In genomic region chr6:16429669-16430068, GRCh38 we compare ENCODE assay signal across 33 cellular contexts.
"Had no signal": no experiment of that assay in that cellular context is flagged by ENCODE, and none has a peak within 500 bp of the region (broad histone marks: within the 10 kb centered on the region; RNA-seq: fewer than 3 reads in every experiment).

No MANE protein-coding gene starts in this region.

- DNase-seq: activated B cell treated with CpG ODN at 0.5 μM for 24 hours; activated CD4-positive, alpha-beta memory T cell treated with anti-CD3 and anti-CD28 coated beads, Interleukin-2, amount 10 ng/mL, durations not matched to agents 7 days and 5 days; activated CD4-positive, alpha-beta T cell treated with anti-CD3 and anti-CD28 coated beads for 48 hours; activated CD4-positive, alpha-beta T cell treated with anti-CD3 and anti-CD28 coated beads, Interleukin-2, amount 10 ng/mL, durations not matched to agents 7 days and 5 days; activated CD4-positive, alpha-beta T cell treated with anti-CD3 and anti-CD28 coated beads, Interleukin-2, amount 50 U/mL, for 48 hours; activated CD4-positive, CD25-positive, alpha-beta regulatory T cell treated with anti-CD3 and anti-CD28 coated beads, Interleukin-2, amount 50 U/mL, for 72 hours; activated CD8-positive, alpha-beta memory T cell treated with anti-CD3 and anti-CD28 coated beads for 24 hours; activated CD8-positive, alpha-beta memory T cell treated with anti-CD3 and anti-CD28 coated beads, Interleukin-2, amount 10 ng/mL, durations not matched to agents 7 days and 5 days; activated CD8-positive, alpha-beta memory T cell treated with anti-CD3 and anti-CD28 coated beads, Interleukin-2, amount 50 U/mL, for 48 hours; activated CD8-positive, alpha-beta T cell treated with anti-CD3 and anti-CD28 coated beads, Interleukin-2, amount 10 ng/mL, durations not matched to agents 7 days and 5 days; activated effector memory CD4-positive, alpha-beta T cell treated with anti-CD3 and anti-CD28 coated beads, Interleukin-2, amount 50 U/mL, for 16 hours; activated gamma-delta T cell treated with Interleukin-2 at 50 U/mL for 16 hours; activated naive CD4-positive, alpha-beta T cell; activated naive CD4-positive, alpha-beta T cell treated with anti-CD3 and anti-CD28 coated beads for 36 hours; activated naive CD4-positive, alpha-beta T cell treated with anti-CD3 and anti-CD28 coated beads, Interleukin-2, amount 50 U/mL, for 16 hours; activated naive CD8-positive, alpha-beta T cell treated with anti-CD3 and anti-CD28 coated beads for 36 hours; activated T-cell treated with anti-CD3 and anti-CD28 coated beads, Interleukin-2, amount 50 U/mL, for 24 hours; activated T-cell treated with anti-CD3 and anti-CD28 coated beads, Interleukin-2, amount 50 U/mL, for 48 hours; adrenal gland; amniotic stem cell; aorta; body of pancreas; brain microvascular endothelial cell; central memory CD4-positive, alpha-beta T cell; cerebellar nuclear complex; T-helper 1 cell; T-helper 2 cell; T-helper 9 cell had no signal

- H3K4me3 Mint-ChIP-seq: activated B cell treated with CpG ODN at 0.5 μM for 24 hours; activated CD4-positive, alpha-beta memory T cell treated with anti-CD3 and anti-CD28 coated beads, Interleukin-2, amount 10 ng/mL, durations not matched to agents 7 days and 5 days; activated CD4-positive, alpha-beta T cell treated with anti-CD3 and anti-CD28 coated beads, Interleukin-2, amount 10 ng/mL, durations not matched to agents 7 days and 5 days; activated CD8-positive, alpha-beta memory T cell treated with anti-CD3 and anti-CD28 coated beads, Interleukin-2, amount 10 ng/mL, durations not matched to agents 7 days and 5 days; activated CD8-positive, alpha-beta T cell treated with anti-CD3 and anti-CD28 coated beads, Interleukin-2, amount 10 ng/mL, durations not matched to agents 7 days and 5 days; activated naive CD4-positive, alpha-beta T cell treated with anti-CD3 and anti-CD28 coated beads for 36 hours; activated naive CD8-positive, alpha-beta T cell treated with anti-CD3 and anti-CD28 coated beads for 36 hours; activated T-cell treated with anti-CD3 and anti-CD28 coated beads, Interleukin-2, amount 50 U/mL, for 24 hours; T-helper 1 cell treated with Interleukin-12 subunit alpha and Interleukin-12 subunit beta and Interleukin-4 antibody, amounts not matched to agents 30 μg/mL and 1 μg/mL, for 36 hours; T-helper 2 cell treated with Interferon-gamma antibody and Interleukin-4, amounts not matched to agents 5 μg/mL and 100 μg/mL, for 36 hours had no signal

- H3K27ac ChIP-seq: adrenal gland, body of pancreas, brain microvascular endothelial cell, breast epithelium, VCaP had no signal

- H3K4me1 ChIP-seq: body of pancreas had no signal

- H3K27me3 Mint-ChIP-seq: activated B cell treated with CpG ODN at 0.5 μM for 24 hours; activated CD4-positive, alpha-beta memory T cell treated with anti-CD3 and anti-CD28 coated beads, Interleukin-2, amount 10 ng/mL, durations not matched to agents 7 days and 5 days; activated CD4-positive, alpha-beta T cell treated with anti-CD3 and anti-CD28 coated beads, Interleukin-2, amount 10 ng/mL, durations not matched to agents 7 days and 5 days; activated CD8-positive, alpha-beta memory T cell treated with anti-CD3 and anti-CD28 coated beads, Interleukin-2, amount 10 ng/mL, durations not matched to agents 7 days and 5 days; activated naive CD8-positive, alpha-beta T cell treated with anti-CD3 and anti-CD28 coated beads for 36 hours; activated T-cell treated with anti-CD3 and anti-CD28 coated beads, Interleukin-2, amount 50 U/mL, for 24 hours had no signal

- H3K27me3 ChIP-seq: adrenal gland, body of pancreas, brain microvascular endothelial cell, breast epithelium had no signal

- H3K4me3 ChIP-seq: adrenal gland, body of pancreas, breast epithelium had no signal

- H3K9me3 Mint-ChIP-seq: activated B cell treated with CpG ODN at 0.5 μM for 24 hours; activated CD4-positive, alpha-beta memory T cell treated with anti-CD3 and anti-CD28 coated beads, Interleukin-2, amount 10 ng/mL, durations not matched to agents 7 days and 5 days; activated CD4-positive, alpha-beta T cell treated with anti-CD3 and anti-CD28 coated beads, Interleukin-2, amount 10 ng/mL, durations not matched to agents 7 days and 5 days; activated naive CD4-positive, alpha-beta T cell treated with anti-CD3 and anti-CD28 coated beads for 36 hours; activated naive CD4-positive, alpha-beta T cell treated with anti-CD3 and anti-CD28 coated beads, Interleukin-2, amount 50 U/mL, for 72 hours; activated naive CD8-positive, alpha-beta T cell treated with anti-CD3 and anti-CD28 coated beads for 36 hours; activated T-cell treated with anti-CD3 and anti-CD28 coated beads, Interleukin-2, amount 50 U/mL, for 24 hours; T-helper 1 cell treated with Interleukin-12 subunit alpha and Interleukin-12 subunit beta and Interleukin-4 antibody, amounts not matched to agents 30 μg/mL and 1 μg/mL, for 36 hours; T-helper 2 cell treated with Interferon-gamma antibody and Interleukin-4, amounts not matched to agents 5 μg/mL and 100 μg/mL, for 36 hours had no signal

- ATAC-seq: activated CD8-positive, alpha-beta memory T cell treated with anti-CD3 and anti-CD28 coated beads, Interleukin-2, amount 10 ng/mL, durations not matched to agents 7 days and 5 days; activated CD8-positive, alpha-beta T cell treated with anti-CD3 and anti-CD28 coated beads, Interleukin-2, amount 10 ng/mL, durations not matched to agents 7 days and 5 days; activated naive CD4-positive, alpha-beta T cell treated with anti-CD3 and anti-CD28 coated beads, Interleukin-2, amount 50 U/mL, for 72 hours; body of pancreas had no signal

- H3K27ac Mint-ChIP-seq: activated B cell treated with CpG ODN at 0.5 μM for 24 hours; activated CD4-positive, alpha-beta memory T cell treated with anti-CD3 and anti-CD28 coated beads, Interleukin-2, amount 10 ng/mL, durations not matched to agents 7 days and 5 days; activated CD4-positive, alpha-beta T cell treated with anti-CD3 and anti-CD28 coated beads, Interleukin-2, amount 10 ng/mL, durations not matched to agents 7 days and 5 days; activated CD8-positive, alpha-beta memory T cell treated with anti-CD3 and anti-CD28 coated beads, Interleukin-2, amount 10 ng/mL, durations not matched to agents 7 days and 5 days; activated CD8-positive, alpha-beta T cell treated with anti-CD3 and anti-CD28 coated beads, Interleukin-2, amount 10 ng/mL, durations not matched to agents 7 days and 5 days; activated naive CD4-positive, alpha-beta T cell treated with anti-CD3 and anti-CD28 coated beads for 36 hours; activated naive CD4-positive, alpha-beta T cell treated with anti-CD3 and anti-CD28 coated beads, Interleukin-2, amount 50 U/mL, for 72 hours; activated naive CD8-positive, alpha-beta T cell treated with anti-CD3 and anti-CD28 coated beads for 36 hours; activated T-cell treated with anti-CD3 and anti-CD28 coated beads, Interleukin-2, amount 50 U/mL, for 24 hours; T-helper 1 cell treated with Interleukin-12 subunit alpha and Interleukin-12 subunit beta and Interleukin-4 antibody, amounts not matched to agents 30 μg/mL and 1 μg/mL, for 36 hours; T-helper 2 cell treated with Interferon-gamma antibody and Interleukin-4, amounts not matched to agents 5 μg/mL and 100 μg/mL, for 36 hours had no signal

- H3K9me3 ChIP-seq: adrenal gland, body of pancreas, breast epithelium had no signal

- H3K36me3 ChIP-seq: adrenal gland, breast epithelium had no signal
